In the genomic region with DNA sequence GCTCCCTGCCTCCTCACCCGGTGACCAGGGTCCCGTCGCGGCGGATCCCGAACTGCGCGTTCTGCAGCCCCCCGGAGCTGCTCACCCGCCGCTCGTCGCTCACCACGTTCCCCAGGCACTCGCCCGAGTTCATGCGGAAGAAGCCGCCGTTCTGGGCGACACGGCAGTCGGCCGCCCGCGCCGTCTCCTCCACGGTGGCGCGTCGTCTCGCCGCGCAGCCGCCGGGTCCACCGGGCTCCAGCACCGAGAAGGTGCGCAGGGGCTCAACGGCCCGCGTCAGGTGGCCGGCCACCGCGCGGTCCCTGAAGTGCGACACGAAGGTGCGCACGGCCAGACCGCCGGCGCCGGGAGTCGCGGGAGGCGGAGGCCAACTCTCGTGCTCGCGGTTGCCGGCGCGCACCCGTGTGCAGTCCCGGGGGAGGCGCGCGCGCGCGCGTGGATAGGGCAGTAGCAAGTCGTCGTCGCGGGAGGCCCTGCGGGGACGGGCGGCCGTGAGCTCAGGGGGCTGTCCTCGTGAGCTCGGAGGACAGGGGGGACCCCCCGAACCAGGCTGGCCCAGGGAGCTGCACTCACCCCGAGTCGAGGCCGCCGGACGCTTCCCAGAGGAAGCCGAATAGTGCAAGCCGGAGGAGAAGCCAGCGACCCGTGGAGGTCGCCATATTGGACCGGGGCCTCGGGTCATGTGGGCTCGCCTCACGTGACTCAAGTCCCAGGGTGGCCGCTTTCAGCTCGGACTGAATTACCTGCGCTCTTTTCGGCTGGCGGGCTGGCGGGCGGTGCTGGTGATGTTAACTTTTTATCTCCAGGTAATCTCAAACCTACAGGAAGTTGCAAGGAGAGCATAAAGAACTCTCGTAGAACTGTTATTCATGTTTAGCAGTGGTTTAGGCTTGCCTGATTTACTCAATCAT, we compare ENCODE assay signal across 8 cellular contexts. TPM values are rescaled to one million over a fixed set of nuclear protein-coding genes. Genes with fewer than 3 reads are reported as not detected.
DNase-seq lines count a peak whose midpoint lies in the region; ATAC-seq and TF ChIP-seq lines count a peak whose summit lies in the region.

Gene NAGPA (minus strand): TSS at position 680 of the 911 bp plus-strand sequence. CDS start 21 bp downstream, at position 659.

- H3K4me1 ChIP-seq in HUES48 (ENCODE audit: control insufficient read depth, insufficient read depth, low read length) = peaks cover 20% of the 10 kb centered on the region

- TF ChIP-seq CTCF in Calu3 (IDR thresholded peaks at IDR 0.05; ENCODE audit: unreplicated experiment) (no peak), epithelial cell of proximal tubule (conservative IDR thresholded peaks at IDR 0.05; ENCODE audit: low read depth, low read length) (no peak)

- H3K27ac ChIP-seq in HUES48 (ENCODE audit: low read depth, low read length) = peak within 1 kb of the TSS; percentile 49

- peak within 1 kb of the TSS; percentile 74 for H3K9ac ChIP-seq in HUES48 (ENCODE audit: low read depth, low read length)

- H3K4me1 Mint-ChIP-seq in Calu3 (ENCODE audit: low read depth, unreplicated experiment) = peaks cover 25% of the 10 kb centered on the region

- peaks cover 7% of the 10 kb centered on the region for H3K27me3 ChIP-seq in HUES48 (ENCODE audit: control insufficient read depth, insufficient read depth, low read length)

- H3K4me3 Mint-ChIP-seq in Calu3 (ENCODE audit: low read depth, unreplicated experiment) = peak within 1 kb of the TSS; percentile 76

- H3K27ac Mint-ChIP-seq in Calu3 (ENCODE audit: unreplicated experiment) = peak within 1 kb of the TSS; percentile 56

- H3K36me3 Mint-ChIP-seq in Calu3 (ENCODE audit: insufficient read depth, unreplicated experiment) = peaks cover 21% of the 10 kb centered on the region

- no peaks in the 10 kb centered on the region for H3K9me3 ChIP-seq in HUES48 (ENCODE audit: control insufficient read depth, insufficient read depth, low read length)

- intact Hi-C loops in Calu3 (cut with micrococcal nuclease; ENCODE audit: unreplicated experiment) = loop anchor here (2.0 kb wide), 1 partner anchor 75 kb away; the partner anchor contains the start of gene SEC14L5

- H3K36me3 ChIP-seq in HUES48 (ENCODE audit: control insufficient read depth, insufficient read depth, low read length) = 0 out of 2 replicates have a peak, but pooled peaks cover 3% of the 10 kb centered on the region

- H3K4me3 ChIP-seq in HUES48 (ENCODE audit: low read depth, low read length) (peak within 1 kb of the TSS; percentile 87), epithelial cell of proximal tubule (ENCODE audit: low read depth, low read length) (peak within 1 kb of the TSS; percentile 78)

- peaks cover 38% of the 10 kb centered on the region for H3K27me3 Mint-ChIP-seq in Calu3 (ENCODE audit: unreplicated experiment)

- DNase-seq in Calu3 = peak; percentile 92
- DNase-seq in OCI-M1 (lab: John Stamatoyannopoulos, UW) = peak; percentile 83
- DNase-seq in activated T-cell treated with anti-CD3 and anti-CD28 coated beads for 48 hours (ENCODE audit: low read depth) = peak; percentile 76
- DNase-seq in epithelial cell of proximal tubule (ENCODE audit: low read depth) = no peak
- peak; percentile 92 for DNase-seq in mucosa of gallbladder (ENCODE audit: low spot score)
- peak; percentile 62 to 74 for DNase-seq in stimulated activated CD8-positive, alpha-beta memory T cell treated with anti-CD3 and anti-CD28 coated beads, Interleukin-4, amount 100 ng/mL, for 1 hour (ENCODE audit: low read depth in 2 of 2, low spot score in 1 of 2)

- CTCF ChIA-PET in Calu3 (lab: Charles Lee) = no interaction called here

- H3K9me3 Mint-ChIP-seq in Calu3 (ENCODE audit: low read depth, unreplicated experiment) = no peaks in the 10 kb centered on the region

- BruUV-seq in Calu3 (replicated peaks; lab: Mats Ljungman, UMichigan) = no TSS peak

- ATAC-seq in GM21381 (IDR thresholded peaks at IDR 0.05; ENCODE audit: unreplicated experiment) = peak; percentile 91

RNA-seq across cellular contexts. Expression of gene NAGPA, which starts in this region (rescaled TPM):
- total RNA-seq in Calu3 (2022) (15.8 and 16.1 TPM in 2 replicates), epithelial cell of proximal tubule (15.8 and 25.6 TPM in 2 replicates), mucosa of gallbladder (10.7 TPM)
